Comparison of ENCODE assay signal across 12 cellular contexts in the genomic region with DNA sequence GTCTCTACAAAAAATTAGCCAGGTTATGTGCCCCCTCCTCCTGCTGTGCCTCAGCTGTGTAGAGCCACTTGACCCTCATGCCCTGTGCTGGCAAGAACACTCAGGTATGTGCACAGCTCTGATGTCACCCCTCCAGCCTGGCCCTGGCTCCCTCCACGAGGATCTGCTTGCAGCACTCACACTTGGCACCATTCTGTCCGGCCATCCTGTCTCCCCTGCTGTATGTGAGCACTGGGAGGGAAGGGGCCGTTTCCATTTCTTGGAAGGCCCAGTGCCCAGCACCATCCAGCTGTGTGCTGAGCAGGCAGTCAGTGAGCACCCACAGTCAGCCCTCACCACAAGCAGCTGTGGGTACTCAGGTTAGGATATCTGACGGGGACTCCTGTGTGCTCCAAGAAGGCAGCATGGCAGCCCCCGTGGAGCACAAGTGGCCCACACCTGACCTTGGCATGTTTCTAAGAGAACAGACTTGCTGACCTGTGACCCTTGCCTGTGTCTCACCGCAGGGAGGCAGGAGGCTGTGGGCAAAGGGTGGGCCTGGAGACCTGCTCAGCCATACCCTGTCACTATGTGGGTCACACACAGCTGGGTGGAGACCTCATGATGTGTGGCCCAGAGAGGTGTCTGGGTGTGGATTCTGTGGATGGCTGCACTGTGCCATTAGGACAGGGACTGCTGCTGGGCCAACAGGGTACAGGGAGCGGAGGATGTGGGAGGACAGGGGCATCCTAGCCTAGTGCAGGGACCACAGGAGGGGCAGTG. TPM values are rescaled to one million over a fixed set of nuclear protein-coding genes. Genes with fewer than 3 reads are reported as not detected.
A peak's percentile ranks its signal among the peaks of the same experiment; 100 is the strongest.
DNase-seq lines count a peak whose midpoint lies in the region; ATAC-seq, FAIRE-seq and TF ChIP-seq lines count a peak whose summit lies in the region.
"Had no signal": no experiment of that assay in that cellular context is flagged by ENCODE, and none has a peak within 500 bp of the region (broad histone marks: within the 10 kb centered on the region; RNA-seq: fewer than 3 reads in every experiment).

No MANE protein-coding gene starts in this region.

- intact Hi-C loops in GM12878 (cut with micrococcal nuclease; ENCODE audit: unreplicated experiment) = no loop called here
- intact Hi-C loops in upper lobe of right lung (cut with DNase I) = no loop called here

- H3K4me2 ChIP-seq in GM12878 (ENCODE audit: control insufficient read depth, insufficient read depth) = no peak overlapping the region
- H3K4me2 ChIP-seq: KMS-11 had no signal

- CTCF ChIA-PET in GM12878 (lab: Yijun Ruan, JAX) (interaction anchor here (1.5 kb wide), 2 partner anchors 11 to 13 kb away, joined by 3 to 16 read pairs; no protein-coding TSS in a partner anchor), GM10248 (lab: Yijun Ruan, JAX) (interaction anchor here (0.7 to 5.8 kb wide), 4 partner anchors 10 to 20 kb away, joined by 3 to 53 read pairs (median 6); no protein-coding TSS in a partner anchor)

- H3K4me1 ChIP-seq in GM12878 (ENCODE audit: control insufficient read depth, insufficient read depth, low read length) (peaks cover 53% of the 10 kb centered on the region), upper lobe of right lung (peaks cover 38% of the 10 kb centered on the region)

- H3K36me3 ChIP-seq in GM12878 (ENCODE audit: control insufficient read depth in 2 of 2, insufficient read depth in 2 of 2, low read length in 1 of 2) (peaks cover 0 to 7% of the 10 kb centered on the region in 2 experiments; a peak in 2 of 4 replicates), upper lobe of right lung (no peaks in the 10 kb centered on the region)
- H3K36me3 ChIP-seq: tibial artery had no signal

- BruUV-seq in GM12878 (replicated peaks; lab: Mats Ljungman, UMichigan) = no TSS peak

- no peak for TF ChIP-seq POLR2A in GM12878 (IDR thresholded peaks at IDR 0.05; ENCODE audit: low read depth, low read length)

- peaks cover 3% of the 10 kb centered on the region; the same call in 2 of the 3 replicates for H3K9me3 ChIP-seq in GM12878 (replicated peaks; ENCODE audit: control insufficient read depth, insufficient read depth, low read length)
- no peaks in the 10 kb centered on the region for H3K9me3 ChIP-seq in upper lobe of right lung
- H3K9me3 ChIP-seq: tibial artery had no signal

- no peak for TF ChIP-seq EP300 in GM12878 (IDR thresholded peaks at IDR 0.05; ENCODE audit: borderline replicate concordance in 1 of 2, control insufficient read depth in 1 of 2, low read depth in 2 of 2, low read length in 2 of 2)

- no peak for TF ChIP-seq RAD21 in GM12878 (IDR thresholded peaks at IDR 0.05; ENCODE audit: insufficient read depth, low read depth, low read length)

- in situ Hi-C loops in GM12878 (cut with MboI) = no loop called here

- TF ChIP-seq CTCF in GM12878 (IDR thresholded peaks at IDR 0.05 in 2 of 3, conservative IDR thresholded peaks at IDR 0.05 in 1 of 3; ENCODE audit: control insufficient read depth in 2 of 3, extremely low read depth in 1 of 3, insufficient read depth in 1 of 3, low read depth in 3 of 3, low read length in 3 of 3) = no peak
- TF ChIP-seq CTCF in upper lobe of right lung (IDR thresholded peaks at IDR 0.05) = no peak
- TF ChIP-seq CTCF in GM10248 (IDR thresholded peaks at IDR 0.05; ENCODE audit: control extremely low read depth, extremely low read depth, low read depth, missing control alignments) = no peak

- H2AFZ ChIP-seq in GM12878 (ENCODE audit: control insufficient read depth, low read depth, low read length) = no peak overlapping the region

- H3K27me3 ChIP-seq in GM12878 (replicated peaks in 1 of 2; ENCODE audit: control insufficient read depth in 2 of 2, insufficient read depth in 2 of 2, low read length in 1 of 2) = no peaks in the 10 kb centered on the region
- H3K27me3 ChIP-seq in upper lobe of right lung = no peaks in the 10 kb centered on the region
- H3K27me3 ChIP-seq: tibial artery had no signal

- peak; percentile 19 for DNase-seq in NCI-H510A treated with DMSO at 0.1 percent for 48 hours (lab: John Stamatoyannopoulos, UW)
- DNase-seq in NCI-H510A (lab: John Stamatoyannopoulos, UW) = no peak
- DNase-seq in GM12878 (ENCODE audit: low read depth, low spot score) = no peak
- peak; percentile 81 for DNase-seq in mesenteric fat pad (ENCODE audit: low spot score)
- peak; percentile 91 for DNase-seq in upper lobe of right lung
- no peak for DNase-seq in kidney glomerular epithelial cell (lab: John Stamatoyannopoulos, UW)
- DNase-seq in occipital lobe (lab: John Stamatoyannopoulos, UW) = no peak
- DNase-seq in GM10248 (ENCODE audit: extremely low spot score) = no peak
- DNase-seq: activated naive CD4-positive, alpha-beta T cell treated with anti-CD3 and anti-CD28 coated beads, Interleukin-2, amount 10 ng/mL, durations not matched to agents 7 days and 5 days; T-helper 9 cell; tibial artery had no signal

- no peak overlapping the region; the same call in 1 of the 2 replicates for H3K27ac ChIP-seq in GM12878 (ENCODE audit: control insufficient read depth, insufficient read depth)
- peak overlapping the region; percentile 38 for H3K27ac ChIP-seq in upper lobe of right lung
- H3K27ac ChIP-seq: KMS-11, tibial artery had no signal

- SMC1A ChIA-PET in GM12878 (lab: Charles Lee; ENCODE audit: uncharacterized antibody, unreplicated experiment) = interaction anchor here (0.7 to 3.9 kb wide), 11 partner anchors 10 to 29 kb away, joined by 3 to 27 read pairs (median 5); no protein-coding TSS in a partner anchor

- RAD21 ChIA-PET in GM12878 (lab: Charles Lee; ENCODE audit: unreplicated experiment) = interaction anchor here (0.7 to 2.1 kb wide), 7 partner anchors 8 to 99 kb away, joined by 3 to 11 read pairs (median 3); partner anchors contain the start of gene XPO1

- peak; percentile 7 for ATAC-seq in GM12878
- ATAC-seq in upper lobe of right lung = peak; percentile 93

- no peak for FAIRE-seq in GM12878 (lab: Jason Lieb, UNC)

- no peak overlapping the region for H3K4me3 ChIP-seq in GM12878
- H3K4me3 ChIP-seq in upper lobe of right lung = no peak overlapping the region
- H3K4me3 ChIP-seq: tibial artery had no signal

- no peak overlapping the region for H3K9ac ChIP-seq in GM12878 (ENCODE audit: control insufficient read depth, insufficient read depth, low read length)
- H3K9ac ChIP-seq: KMS-11 had no signal

- H4K20me1 ChIP-seq in GM12878 (ENCODE audit: control insufficient read depth, insufficient read depth) = no peaks in the 10 kb centered on the region

- WGBS in GM12878 (ENCODE audit: insufficient coverage, insufficient replicate concordance, low lambda C conversion rate, missing lambda C conversion rate) = 71% methylated on average over 7 of the region's 7 CpGs

- POLR2A ChIA-PET in GM12878 (lab: Charles Lee) (interaction anchor here (0.5 to 1.5 kb wide), 5 partner anchors 13 to 303 kb away, joined by 3 to 6 read pairs (median 4); no protein-coding TSS in a partner anchor), GM10248 (lab: Yijun Ruan, JAX) (no interaction called here)

- H3K79me2 ChIP-seq in GM12878 (ENCODE audit: control insufficient read depth, insufficient read depth, low read length) = peaks cover 93% of the 10 kb centered on the region

TF ChIP-seq in GM12878, 131 proteins besides CTCF, POLR2A, EP300 and RAD21:
- 0 out of 2 replicates have a peak, but pooled peaks have one; percentile 57 for TF ChIP-seq NR2F1 (conservative IDR thresholded peaks at IDR 0.05)
- TF ChIP-seq GATAD2B (conservative IDR thresholded peaks at IDR 0.05; ENCODE audit: low read depth) = no peak
TF ChIP-seq in GM12878: peak in this region for 1.

RNA-seq across cellular contexts. Expression of gene USP34, which starts 31.5 kb away (rescaled TPM):
- total RNA-seq in GM12878 (2013; cell fraction: nucleolus; rRNA removed) = 756 and 775 TPM in 2 replicates
- total RNA-seq in GM12878 (2014; rRNA removed) = 81.6 and 89.0 TPM in 2 replicates
- total RNA-seq in GM12878 (2014; rRNA removed; fragmentation: Illumina TruSeq; extraction: Trizol) = 81.4 and 96.3 TPM in 2 replicates
- 71.0 and 78.8 TPM in 2 replicates for total RNA-seq in GM12878 (2021)
- 59.4 TPM for polyA plus RNA-seq in GM12878 (2011; ENCODE audit: low read depth)
- 83.7 and 114 TPM in 2 replicates for polyA plus RNA-seq in GM12878 (2011; rRNA removed)
- 34.3 and 50.2 TPM in 2 replicates for polyA plus RNA-seq in GM12878 (2011; cell fraction: cytosol; rRNA removed)
- 129 and 138 TPM in 2 replicates for polyA plus RNA-seq in GM12878 (2011; cell fraction: nucleus; rRNA removed)
- 52.3 and 70.2 TPM in 2 replicates for polyA plus RNA-seq in GM12878 (2012)
- polyA plus RNA-seq in GM12878 (2014; fragmentation: Illumina TruSeq; extraction: Trizol) = 106 and 137 TPM in 2 replicates
- polyA plus RNA-seq in GM12878 (2014; fragmentation: Nextera tagmentation; extraction: Ambion mirVana) = 10 to 100 TPM; 26.2 to 30.6 TPM
- 40.9 and 45.4 TPM in 2 replicates for polyA plus RNA-seq in GM12878 (2014; rRNA removed)
- polyA plus RNA-seq in GM12878 (2016; fragmentation: Nextera tagmentation; extraction: Ambion mirVana) = 10 to 100 TPM; 27.1 to 33.9 TPM
- 177 and 275 TPM in 2 replicates for polyA minus RNA-seq in GM12878 (2011; rRNA and poly(A)+ RNA removed)
- polyA minus RNA-seq in GM12878 (2011; cell fraction: cytosol; rRNA and poly(A)+ RNA removed) = 60.3 and 62.2 TPM in 2 replicates
- 135 and 222 TPM in 2 replicates for polyA minus RNA-seq in GM12878 (2011; cell fraction: nucleus; rRNA and poly(A)+ RNA removed)
- 96.9 TPM for total RNA-seq in mesenteric fat pad
- 112 TPM for total RNA-seq in upper lobe of right lung
- total RNA-seq in occipital lobe = 226 TPM

Comparison
In these comparisons a context has a peak if more than half of its experiments do, and no peak if none do; other contexts are left out.
1. DNase-seq: peak in NCI-H510A treated with DMSO at 0.1 percent for 48 hours (single experiment), mesenteric fat pad (single experiment) and upper lobe of right lung (single experiment); none in NCI-H510A (single experiment), GM12878 (single experiment), kidney glomerular epithelial cell (single experiment), occipital lobe (single experiment) and GM10248 (single experiment).